In the genomic region with DNA sequence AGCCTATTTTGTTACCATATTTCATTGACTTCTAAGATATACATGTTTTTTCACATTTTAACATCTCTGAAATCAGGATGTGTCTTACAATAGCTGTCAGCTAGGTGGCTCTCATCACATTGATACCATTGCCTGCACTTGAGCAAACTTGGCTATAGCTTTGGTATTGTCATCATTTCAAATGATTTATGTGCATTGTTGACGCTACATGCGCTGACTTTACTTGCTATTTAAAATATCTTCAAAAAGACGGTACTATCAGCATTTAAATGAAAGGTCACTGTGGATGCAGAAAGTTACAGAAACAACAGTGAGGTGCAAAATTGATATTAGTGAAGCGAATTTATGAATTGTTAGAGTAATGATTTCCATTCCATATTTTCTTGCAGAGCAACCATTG, we compare ENCODE assay signal across 12 cellular contexts. TPM values are rescaled to one million over a fixed set of nuclear protein-coding genes. Genes with fewer than 3 reads are reported as not detected.
A peak's percentile ranks its signal among the peaks of the same experiment; 100 is the strongest.
DNase-seq lines count a peak whose midpoint lies in the region; ATAC-seq and TF ChIP-seq lines count a peak whose summit lies in the region.
"Had no signal": no experiment of that assay in that cellular context is flagged by ENCODE, and none has a peak within 500 bp of the region (broad histone marks: within the 10 kb centered on the region; RNA-seq: fewer than 3 reads in every experiment).

No MANE protein-coding gene starts in this region.

- ATAC-seq in natural killer cell = no peak
- no peak for ATAC-seq in GM21528 (IDR thresholded peaks at IDR 0.05; ENCODE audit: low FRiP score, unreplicated experiment)

- H3K27me3 Mint-ChIP-seq in natural killer cell (ENCODE audit: low read depth in 2 of 2) = peaks cover 11 to 18% of the 10 kb centered on the region in 2 donors

- no peak overlapping the region for H3K4me3 Mint-ChIP-seq in natural killer cell
- H3K4me3 Mint-ChIP-seq: central memory CD8-positive, alpha-beta T cell had no signal

- no peaks in the 10 kb centered on the region for H3K27me3 ChIP-seq in brain microvascular endothelial cell (replicated peaks)
- H3K27me3 ChIP-seq: BLaER1 treated with 17β-estradiol and CSF1 and Interleukin-3, amounts not matched to agents 10 nM and 100 nM had no signal

- TF ChIP-seq CTCF in brain microvascular endothelial cell (IDR thresholded peaks at IDR 0.05; ENCODE audit: low read depth, low read length, missing control alignments) = peak; percentile 64
- TF ChIP-seq CTCF in retinal pigment epithelial cell (conservative IDR thresholded peaks at IDR 0.05; ENCODE audit: low read depth, low read length) = peak; percentile 53
- TF ChIP-seq CTCF in natural killer cell (IDR thresholded peaks at IDR 0.05) = no peak

- intact Hi-C loops in natural killer cell (cut with micrococcal nuclease) = no loop called here

- H3K36me3 ChIP-seq in brain microvascular endothelial cell (replicated peaks) = no peaks in the 10 kb centered on the region
- H3K36me3 ChIP-seq: BLaER1 treated with 17β-estradiol and CSF1 and Interleukin-3, amounts not matched to agents 10 nM and 100 nM had no signal

- H3K27ac ChIP-seq in brain microvascular endothelial cell = no peak overlapping the region
- H3K27ac ChIP-seq: BLaER1 treated with 17β-estradiol and CSF1 and Interleukin-3, amounts not matched to agents 10 nM and 100 nM had no signal

- no peaks in the 10 kb centered on the region for H3K9me3 Mint-ChIP-seq in natural killer cell
- H3K9me3 Mint-ChIP-seq: central memory CD8-positive, alpha-beta T cell had no signal

- DNase-seq in NCI-H82 (lab: John Stamatoyannopoulos, UW) = peak; percentile 14
- DNase-seq in NCI-H82 treated with DMSO at 0.1 percent for 48 hours (lab: John Stamatoyannopoulos, UW; ENCODE audit: unreplicated experiment) = no peak
- peak; percentile 40 for DNase-seq in LHCN-M2 (ENCODE audit: low read depth)
- DNase-seq in brain microvascular endothelial cell = peak; percentile 23
- no peak for DNase-seq in retinal pigment epithelial cell (ENCODE audit: low read depth)
- no peak for DNase-seq in natural killer cell
- DNase-seq in ACHN = no peak
- DNase-seq: activated CD4-positive, alpha-beta T cell treated with anti-CD3 and anti-CD28 coated beads, Interleukin-2, amount 50 U/mL, for 4 hours; small intestine had no signal

- H3K4me3 ChIP-seq in brain microvascular endothelial cell (ENCODE audit: low read depth, low read length) (no peak overlapping the region), retinal pigment epithelial cell (ENCODE audit: low read length) (no peak overlapping the region)
- H3K4me3 ChIP-seq: BLaER1 treated with 17β-estradiol and CSF1 and Interleukin-3, amounts not matched to agents 10 nM and 100 nM had no signal

- in situ Hi-C loops in brain microvascular endothelial cell (cut with HindIII; ENCODE audit: low pct_ligation_motif_present, low sequenced_read_pairs) (no loop called here), ACHN (cut with HindIII; ENCODE audit: low pct_ligation_motif_present, low pct_unique_long_range_greater_than_20kb, low sequenced_read_pairs) (no loop called here)

- no peak overlapping the region for H3K27ac Mint-ChIP-seq in natural killer cell

- no peaks in the 10 kb centered on the region for H3K36me3 Mint-ChIP-seq in natural killer cell

- H3K4me1 Mint-ChIP-seq in natural killer cell = peaks cover 0 to 8% of the 10 kb centered on the region in 2 donors
- H3K4me1 Mint-ChIP-seq: central memory CD8-positive, alpha-beta T cell had no signal

RNA-seq across cellular contexts. Expression of a gene that starts 54.0 kb away (rescaled TPM):
- total RNA-seq in LHCN-M2 (2014; rRNA removed) (68.7 and 95.9 TPM in 2 replicates), natural killer cell (100 to 1,000 TPM; 187 to 236 (median 191) TPM)
- 36.2 TPM for polyA plus RNA-seq in LHCN-M2 (2012)

Comparison
In these comparisons a context has a peak if more than half of its experiments do, and no peak if none do; other contexts are left out.
1. DNase-seq: peak in NCI-H82 (single experiment), LHCN-M2 (single experiment) and brain microvascular endothelial cell (single experiment); none in NCI-H82 treated with DMSO at 0.1 percent for 48 hours (single experiment), retinal pigment epithelial cell (single experiment), natural killer cell (single experiment) and ACHN (single experiment).